Comparison of ENCODE assay signal across 27 cellular contexts in the genomic region with DNA sequence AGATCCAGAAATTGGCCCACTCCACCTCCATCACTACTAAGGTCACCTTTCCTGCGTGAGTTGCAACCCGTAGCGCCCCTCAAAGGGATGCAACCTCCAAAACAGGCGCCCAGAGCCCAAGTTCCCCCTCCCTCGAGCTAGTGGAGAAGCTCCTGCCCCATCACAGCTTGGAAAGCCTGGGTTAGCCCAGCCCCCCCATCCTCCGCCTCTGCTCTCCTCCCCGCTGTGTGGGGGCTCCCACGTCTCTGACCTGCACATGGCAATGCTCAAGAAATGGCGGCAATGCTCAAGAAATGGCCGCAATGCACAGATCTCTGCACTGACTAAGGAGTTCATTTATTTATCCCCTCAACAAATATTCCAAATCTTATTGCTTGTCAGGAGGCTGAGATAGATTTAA. TPM values are rescaled to one million over a fixed set of nuclear protein-coding genes. Genes with fewer than 3 reads are reported as not detected.
DNase-seq lines count a peak whose midpoint lies in the region; ATAC-seq, FAIRE-seq and TF ChIP-seq lines count a peak whose summit lies in the region.
"Had no signal": no experiment of that assay in that cellular context is flagged by ENCODE, and none has a peak within 500 bp of the region (broad histone marks: within the 10 kb centered on the region; RNA-seq: fewer than 3 reads in every experiment).

No MANE protein-coding gene starts in this region.

- H3K4me1 Mint-ChIP-seq in activated naive CD4-positive, alpha-beta T cell treated with anti-CD3 and anti-CD28 coated beads, Interleukin-2, amount 10 ng/mL, durations not matched to agents 7 days and 5 days = peaks cover 28% of the 10 kb centered on the region
- peaks cover 10% of the 10 kb centered on the region for H3K4me1 Mint-ChIP-seq in activated T-helper 17 cell treated with anti-CD3 and anti-CD28 coated beads, Interleukin-2, amount 50 U/mL, for 72 hours

- H3K4me3 ChIP-seq in kidney (ENCODE audit: low read length in 2 of 2) = no peak overlapping the region
- no peak overlapping the region for H3K4me3 ChIP-seq in spleen
- H3K4me3 ChIP-seq in testis = peak overlapping the region in 1 of 2 donors; percentile 44

- peak overlapping the region; percentile 16 for H3K4me3 Mint-ChIP-seq in activated naive CD4-positive, alpha-beta T cell treated with anti-CD3 and anti-CD28 coated beads, Interleukin-2, amount 10 ng/mL, durations not matched to agents 7 days and 5 days
- peak overlapping the region; percentile 9 for H3K4me3 Mint-ChIP-seq in activated T-helper 17 cell treated with anti-CD3 and anti-CD28 coated beads, Interleukin-2, amount 50 U/mL, for 72 hours
- H3K4me3 Mint-ChIP-seq: activated CD4-positive, alpha-beta T cell treated with anti-CD3 and anti-CD28 coated beads for 36 hours; natural killer cell had no signal

- 74 to 85% (median 80%) methylated on average over 10 of the region's 10 CpGs for WGBS in spleen, 5 donors
- 53 to 68% methylated on average over 9 to 10 of the region's 10 CpGs for WGBS in testis, 2 donors

- no peak overlapping the region for H3K9ac ChIP-seq in kidney (ENCODE audit: low read length in 2 of 2)

- peak overlapping the region; percentile 42 for H3K27ac Mint-ChIP-seq in activated naive CD4-positive, alpha-beta T cell treated with anti-CD3 and anti-CD28 coated beads, Interleukin-2, amount 10 ng/mL, durations not matched to agents 7 days and 5 days
- H3K27ac Mint-ChIP-seq in activated T-helper 17 cell treated with anti-CD3 and anti-CD28 coated beads, Interleukin-2, amount 50 U/mL, for 72 hours = no peak overlapping the region
- H3K27ac Mint-ChIP-seq: activated CD4-positive, alpha-beta T cell treated with anti-CD3 and anti-CD28 coated beads for 36 hours; natural killer cell had no signal

- H3K27ac ChIP-seq in kidney (ENCODE audit: low read depth in 2 of 2, low read length in 2 of 2) (no peak overlapping the region), spleen (no peak overlapping the region), testis (no peak overlapping the region)
- H3K27ac ChIP-seq: psoas muscle, upper lobe of left lung had no signal

- H3K27me3 Mint-ChIP-seq in activated naive CD4-positive, alpha-beta T cell treated with anti-CD3 and anti-CD28 coated beads, Interleukin-2, amount 10 ng/mL, durations not matched to agents 7 days and 5 days = peaks cover 74% of the 10 kb centered on the region
- peaks cover 34% of the 10 kb centered on the region for H3K27me3 Mint-ChIP-seq in activated T-helper 17 cell treated with anti-CD3 and anti-CD28 coated beads, Interleukin-2, amount 50 U/mL, for 72 hours

- no peak for TF ChIP-seq CTCF in kidney (IDR thresholded peaks at IDR 0.05; ENCODE audit: borderline replicate concordance, extremely low read depth, insufficient read depth)
- no peak for TF ChIP-seq CTCF in spleen (IDR thresholded peaks at IDR 0.05 in 8 of 11, conservative IDR thresholded peaks at IDR 0.05 in 3 of 11)
- no peak for TF ChIP-seq CTCF in testis (IDR thresholded peaks at IDR 0.05)

- no peak for DNase-seq in activated naive CD4-positive, alpha-beta T cell treated with anti-CD3 and anti-CD28 coated beads, Interleukin-2, amount 10 ng/mL, durations not matched to agents 7 days and 5 days
- DNase-seq in activated naive CD4-positive, alpha-beta T cell treated with anti-CD3 and anti-CD28 coated beads, Interleukin-2, amount 50 U/mL, for 16 hours = no peak
- DNase-seq in kidney = peak; percentile 45
- peak; percentile 60 for DNase-seq in spleen
- DNase-seq in testis = no peak
- DNase-seq in middle frontal gyrus (ENCODE audit: extremely low spot score, low spot score) = no peak
- DNase-seq: activated CD4-positive, alpha-beta T cell treated with anti-CD3 and anti-CD28 coated beads for 36 hours; activated CD8-positive, alpha-beta memory T cell treated with anti-CD3 and anti-CD28 coated beads, Interleukin-2, amount 50 U/mL, for 48 hours; activated gamma-delta T cell; Calu3; central memory CD4-positive, alpha-beta T cell; EL; natural killer cell; NCI-H1105 treated with DMSO at 0.1 percent for 48 hours; NCI-H524; small intestine; stimulated activated CD4-positive, alpha-beta T cell treated with anti-CD3 and anti-CD28 coated beads, Interleukin-4, amount 100 ng/mL, for 1 hour; upper lobe of left lung had no signal

- peaks cover 2% of the 10 kb centered on the region for H3K36me3 Mint-ChIP-seq in activated naive CD4-positive, alpha-beta T cell treated with anti-CD3 and anti-CD28 coated beads, Interleukin-2, amount 10 ng/mL, durations not matched to agents 7 days and 5 days
- H3K36me3 Mint-ChIP-seq in activated T-helper 17 cell treated with anti-CD3 and anti-CD28 coated beads, Interleukin-2, amount 50 U/mL, for 72 hours (ENCODE audit: low read depth) = peaks cover 12% of the 10 kb centered on the region
- H3K36me3 Mint-ChIP-seq: natural killer cell had no signal

- intact Hi-C loops in kidney (cut with DNase I) = no loop called here
- intact Hi-C loops in spleen (cut with DNase I; ENCODE audit: low total_unique reads) = no loop called here
- intact Hi-C loops in testis (cut with DNase I; ENCODE audit: low total_unique reads) = no loop called here

- H3K27me3 ChIP-seq in spleen (replicated peaks in 1 of 7) (peaks cover 0 to 56% (median 49%) of the 10 kb centered on the region in 7 donors), testis (no peaks in the 10 kb centered on the region)

- no peak for ATAC-seq in activated T-helper 17 cell treated with anti-CD3 and anti-CD28 coated beads, Interleukin-2, amount 50 U/mL, for 72 hours (replicated peaks)
- no peak for ATAC-seq in HG02870 (IDR thresholded peaks at IDR 0.05; ENCODE audit: unreplicated experiment)
- ATAC-seq: activated CD4-positive, alpha-beta T cell treated with anti-CD3 and anti-CD28 coated beads for 36 hours; esophagus mucosa; HepG2; natural killer cell; psoas muscle had no signal

- FAIRE-seq in kidney (lab: Jason Lieb, UNC) = no peak
- FAIRE-seq: A204.1, frontal cortex, HepG2, keratinocyte, small intestine, TTC549 had no signal

- TF ChIP-seq POLR2A in spleen (IDR thresholded peaks at IDR 0.05) = no peak
- no peak for TF ChIP-seq POLR2A in testis (IDR thresholded peaks at IDR 0.05)

- H3K4me1 ChIP-seq in kidney (ENCODE audit: control insufficient read depth in 1 of 2, insufficient read depth in 1 of 2, low read depth in 1 of 2, low read length in 2 of 2) = peaks cover 0 to 13% of the 10 kb centered on the region in 2 donors
- H3K4me1 ChIP-seq in spleen = peaks cover 9 to 48% (median 37%) of the 10 kb centered on the region in 6 donors
- H3K4me1 ChIP-seq in testis = peaks cover 19% of the 10 kb centered on the region

- H3K9me3 Mint-ChIP-seq in activated naive CD4-positive, alpha-beta T cell treated with anti-CD3 and anti-CD28 coated beads, Interleukin-2, amount 10 ng/mL, durations not matched to agents 7 days and 5 days = no peaks in the 10 kb centered on the region
- no peaks in the 10 kb centered on the region for H3K9me3 Mint-ChIP-seq in activated T-helper 17 cell treated with anti-CD3 and anti-CD28 coated beads, Interleukin-2, amount 50 U/mL, for 72 hours
- H3K9me3 Mint-ChIP-seq: natural killer cell had no signal

- CTCF ChIA-PET in activated naive CD4-positive, alpha-beta T cell treated with anti-CD3 and anti-CD28 coated beads, Interleukin-2, amount 10 ng/mL, durations not matched to agents 7 days and 5 days (lab: Charles Lee) = interaction anchor here (0.7 kb wide), 2 partner anchors 65 to 698 kb away, joined by 4 to 5 read pairs; no protein-coding TSS in a partner anchor

- H3K9me3 ChIP-seq in kidney (ENCODE audit: control insufficient read depth in 1 of 2, low read length in 2 of 2) = no peaks in the 10 kb centered on the region
- no peaks in the 10 kb centered on the region for H3K9me3 ChIP-seq in spleen
- H3K9me3 ChIP-seq in testis = no peaks in the 10 kb centered on the region
- H3K9me3 ChIP-seq: psoas muscle, upper lobe of left lung had no signal

- no peaks in the 10 kb centered on the region for H3K36me3 ChIP-seq in kidney (ENCODE audit: control insufficient read depth in 1 of 2, insufficient read depth in 2 of 2, low read length in 2 of 2)
- peaks cover 0 to 10% (median 0%) of the 10 kb centered on the region in 6 donors for H3K36me3 ChIP-seq in spleen
- no peaks in the 10 kb centered on the region for H3K36me3 ChIP-seq in testis (ENCODE audit: low read depth, missing control alignments)
- H3K36me3 ChIP-seq: upper lobe of left lung had no signal

RNA-seq across cellular contexts. Expression of gene RASL10A, which starts 0.9 kb away (rescaled TPM):
- total RNA-seq in activated T-helper 17 cell treated with anti-CD3 and anti-CD28 coated beads, Interleukin-2, amount 50 U/mL, for 72 hours = under 1 TPM; 0.58 to 0.61 TPM
- total RNA-seq in kidney (1.2 TPM), spleen (1 to 10 TPM in 5 of 7 donors, under 1 TPM in 2; 0.54 to 4.6 (median 2.0) TPM), testis (10 to 100 TPM in 1 of 2 donors, 1 to 10 TPM in 1; 7.1 to 10.4 TPM)
- polyA plus RNA-seq in kidney (ENCODE audit: insufficient read depth, low read depth, low replicate concordance) (0.73 TPM), spleen (1 to 10 TPM; 1.8 to 6.1 (median 2.9) TPM), testis (ENCODE audit: insufficient read depth, low read depth, low replicate concordance) (2.2 TPM)
- polyA plus RNA-seq: keratinocyte had no signal

RNA-seq across cellular contexts. Expression of gene GAS2L1, which starts 10.0 kb away (rescaled TPM):
- total RNA-seq in activated T-helper 17 cell treated with anti-CD3 and anti-CD28 coated beads, Interleukin-2, amount 50 U/mL, for 72 hours = 1 to 10 TPM; 1.9 to 2.9 TPM
- total RNA-seq in kidney (27.2 TPM), spleen (10 to 100 TPM; 13.8 to 41.5 (median 35.4) TPM), testis (100 to 1,000 TPM; 191 to 197 TPM)
- polyA plus RNA-seq in kidney (ENCODE audit: insufficient read depth, low read depth, low replicate concordance) (24.2 TPM), spleen (10 to 100 TPM in 1 of 3 donors, 1 to 10 TPM in 2; 7.0 to 21.7 (median 8.5) TPM), testis (ENCODE audit: insufficient read depth, low read depth, low replicate concordance) (84.9 TPM)

RNA-seq across cellular contexts. Expression of gene EWSR1, which starts 48.4 kb away (rescaled TPM):
- 100 to 1,000 TPM; 231 to 319 TPM for total RNA-seq in activated T-helper 17 cell treated with anti-CD3 and anti-CD28 coated beads, Interleukin-2, amount 50 U/mL, for 72 hours
- total RNA-seq in kidney = 214 TPM
- polyA plus RNA-seq in kidney (ENCODE audit: insufficient read depth, low read depth, low replicate concordance) = 124 TPM
- total RNA-seq in spleen = 100 to 1,000 TPM; 181 to 282 (median 266) TPM
- polyA plus RNA-seq in spleen = 100 to 1,000 TPM; 127 to 207 (median 204) TPM
- 100 to 1,000 TPM; 286 to 336 TPM for total RNA-seq in testis
- 451 TPM for polyA plus RNA-seq in testis (ENCODE audit: insufficient read depth, low read depth, low replicate concordance)

RNA-seq across cellular contexts. Expression of gene RHBDD3, which starts 48.6 kb away (rescaled TPM):
- 10 to 100 TPM; 19.2 to 36.8 TPM for total RNA-seq in activated T-helper 17 cell treated with anti-CD3 and anti-CD28 coated beads, Interleukin-2, amount 50 U/mL, for 72 hours
- total RNA-seq in kidney (19.2 TPM), spleen (10 to 100 TPM; 17.6 to 45.8 (median 24.7) TPM), testis (10 to 100 TPM; 66.8 to 99.2 TPM)
- polyA plus RNA-seq in kidney (ENCODE audit: insufficient read depth, low read depth, low replicate concordance) (26.3 TPM), spleen (10 to 100 TPM; 16.3 to 36.5 (median 23.9) TPM), testis (ENCODE audit: insufficient read depth, low read depth, low replicate concordance) (55.1 TPM)

Comparison
In these comparisons a context has a peak if more than half of its experiments do, and no peak if none do; other contexts are left out.
1. DNase-seq: peak in kidney (single experiment) and spleen (single experiment); none in activated naive CD4-positive, alpha-beta T cell treated with anti-CD3 and anti-CD28 coated beads, Interleukin-2, amount 10 ng/mL, durations not matched to agents 7 days and 5 days (single experiment), activated naive CD4-positive, alpha-beta T cell treated with anti-CD3 and anti-CD28 coated beads, Interleukin-2, amount 50 U/mL, for 16 hours (single experiment), testis (single experiment) and middle frontal gyrus (single experiment).